Comparison of ENCODE assay signal across 27 cellular contexts in the genomic region with DNA sequence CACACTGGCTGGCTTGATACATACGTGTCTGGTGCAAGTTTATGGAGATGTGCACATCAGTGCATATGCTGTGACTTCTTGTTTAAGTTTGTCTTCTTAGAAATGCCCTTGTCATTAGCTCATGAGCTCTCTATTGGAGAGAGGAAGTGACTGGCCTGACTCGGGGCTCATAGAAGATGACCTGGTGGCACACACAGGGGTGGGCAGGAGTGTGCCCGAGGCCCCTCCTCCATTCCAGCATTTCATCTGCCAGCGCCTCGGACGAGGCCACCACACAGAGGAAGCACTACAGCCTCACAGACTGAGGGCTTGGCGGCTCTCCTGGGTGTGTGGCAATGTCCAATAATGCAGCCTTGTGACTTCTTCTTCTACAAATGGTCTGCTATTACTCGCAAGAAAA.
"Had no signal": no experiment of that assay in that cellular context is flagged by ENCODE, and none has a peak within 500 bp of the region (broad histone marks: within the 10 kb centered on the region; RNA-seq: fewer than 3 reads in every experiment).

No MANE protein-coding gene starts in this region.

- H3K4me3 ChIP-seq: adrenal gland, body of pancreas, breast epithelium had no signal

- H3K9me3 Mint-ChIP-seq: activated CD4-positive, alpha-beta T cell treated with anti-CD3 and anti-CD28 coated beads, Interleukin-2, amount 10 ng/mL, durations not matched to agents 24 days and 14 days; activated T-helper 1 cell treated with anti-CD3 and anti-CD28 coated beads, Interleukin-12 subunit alpha, Interleukin-12 subunit beta, Interleukin-2, Interleukin-4 antibody, amounts not matched to agents 30 ng/mL and 10 ng/mL and 1 ng/mL, durations not matched to agents 14 hours and 24 hours and 36 hours had no signal

- H3K9me3 ChIP-seq: adrenal gland, breast epithelium had no signal

- H3K4me1 Mint-ChIP-seq: activated CD4-positive, alpha-beta T cell treated with anti-CD3 and anti-CD28 coated beads, Interleukin-2, amount 10 ng/mL, durations not matched to agents 24 days and 14 days had no signal

- FAIRE-seq: astrocyte had no signal

- H3K36me3 ChIP-seq: adrenal gland, breast epithelium had no signal

- H3K27ac Mint-ChIP-seq: activated CD4-positive, alpha-beta T cell treated with anti-CD3 and anti-CD28 coated beads, Interleukin-2, amount 10 ng/mL, durations not matched to agents 24 days and 14 days; activated CD8-positive, alpha-beta T cell treated with anti-CD3 and anti-CD28 coated beads, Interleukin-2, amount 10 ng/mL, durations not matched to agents 7 days and 5 days; activated naive CD4-positive, alpha-beta T cell treated with anti-CD3 and anti-CD28 coated beads for 36 hours; activated naive CD4-positive, alpha-beta T cell treated with anti-CD3 and anti-CD28 coated beads, Interleukin-2, amount 50 U/mL, for 72 hours; activated T-helper 1 cell treated with anti-CD3 and anti-CD28 coated beads, Interleukin-12 subunit alpha, Interleukin-12 subunit beta, Interleukin-2, Interleukin-4 antibody, amounts not matched to agents 30 ng/mL and 10 ng/mL and 1 ng/mL, durations not matched to agents 14 hours and 24 hours and 36 hours had no signal

- H3K27me3 ChIP-seq: adrenal gland, body of pancreas, breast epithelium had no signal

- H3K27ac ChIP-seq: adrenal gland, body of pancreas, breast epithelium, KMS-11 had no signal

- H3K4me2 ChIP-seq: KMS-11 had no signal

- H3K4me1 ChIP-seq: adrenal gland, body of pancreas, breast epithelium had no signal

- H3K9ac ChIP-seq: KMS-11 had no signal

- ATAC-seq: activated CD8-positive, alpha-beta T cell treated with anti-CD3 and anti-CD28 coated beads, Interleukin-2, amount 10 ng/mL, durations not matched to agents 7 days and 5 days; activated naive CD4-positive, alpha-beta T cell treated with anti-CD3 and anti-CD28 coated beads, Interleukin-2, amount 50 U/mL, for 72 hours; activated T-cell treated with anti-CD3 and anti-CD28 coated beads, Interleukin-2, amount 50 U/mL, for 4 hours; body of pancreas had no signal

- H3K4me3 Mint-ChIP-seq: activated CD4-positive, alpha-beta T cell treated with anti-CD3 and anti-CD28 coated beads, Interleukin-2, amount 10 ng/mL, durations not matched to agents 24 days and 14 days; activated CD8-positive, alpha-beta T cell treated with anti-CD3 and anti-CD28 coated beads, Interleukin-2, amount 10 ng/mL, durations not matched to agents 7 days and 5 days; activated naive CD4-positive, alpha-beta T cell treated with anti-CD3 and anti-CD28 coated beads for 36 hours; activated T-cell treated with anti-CD3 and anti-CD28 coated beads, Interleukin-2, amount 50 U/mL, for 4 hours; activated T-helper 1 cell treated with anti-CD3 and anti-CD28 coated beads, Interleukin-12 subunit alpha, Interleukin-12 subunit beta, Interleukin-2, Interleukin-4 antibody, amounts not matched to agents 30 ng/mL and 10 ng/mL and 1 ng/mL, durations not matched to agents 14 hours and 24 hours and 36 hours had no signal

- DNase-seq: activated CD4-positive, alpha-beta T cell treated with anti-CD3 and anti-CD28 coated beads, Interleukin-2, amount 10 ng/mL, durations not matched to agents 24 days and 14 days; activated CD4-positive, alpha-beta T cell treated with anti-CD3 and anti-CD28 coated beads, Interleukin-2, amount 50 U/mL, for 48 hours; activated CD8-positive, alpha-beta T cell treated with anti-CD3 and anti-CD28 coated beads, Interleukin-2, amount 10 ng/mL, durations not matched to agents 7 days and 5 days; activated gamma-delta T cell treated with Interleukin-2 at 50 U/mL for 16 hours; activated naive CD4-positive, alpha-beta T cell treated with anti-CD3 and anti-CD28 coated beads for 36 hours; activated T-cell treated with anti-CD3 and anti-CD28 coated beads, Interleukin-2, amount 50 U/mL, for 4 hours; adrenal gland; body of pancreas; MM.1S; NCI-H1105 treated with DMSO at 0.1 percent for 48 hours; NCI-H1436; NCI-H1694; NCI-H1930; NCI-H2081 treated with DMSO at 0.1 percent for 48 hours; NCI-H226; NCI-H446 treated with DMSO at 0.1 percent for 48 hours; NCI-H524; NCI-H69; NCI-H82; Right ventricle myocardium superior; SW 1271; T1000 had no signal
